In the genomic region with DNA sequence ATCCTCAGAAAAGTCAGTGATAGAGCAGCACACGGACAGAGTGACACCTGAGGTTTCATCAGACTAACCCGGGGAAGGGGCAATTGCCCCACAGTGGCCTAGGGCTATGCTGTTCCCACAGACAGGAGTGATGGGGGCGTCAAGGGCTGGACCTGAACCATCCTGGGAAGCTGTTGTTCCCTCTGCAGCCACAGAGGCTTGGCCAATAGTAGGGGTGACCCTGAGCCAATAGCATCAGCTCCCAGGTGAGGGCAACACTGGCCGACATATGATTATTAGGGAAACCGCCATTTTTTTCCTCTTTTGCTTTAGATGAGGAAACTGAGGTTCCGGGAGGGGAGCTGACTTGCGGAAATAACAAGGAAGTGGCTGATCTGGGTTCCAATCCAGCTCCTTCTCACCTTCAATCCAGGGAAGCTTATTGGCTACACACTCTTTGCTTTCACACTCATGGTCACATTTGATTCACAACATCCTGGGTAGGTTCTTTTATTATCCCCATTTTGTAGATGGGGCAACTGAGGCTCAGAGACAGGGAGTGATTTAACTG, we compare ENCODE assay signal across 2 cellular contexts.
TF ChIP-seq lines count a peak whose summit lies in the region.

No MANE protein-coding gene starts in this region.

TF ChIP-seq in HepG2, 621 proteins besides CTCF, POLR2A, EP300 and RAD21:
- TF ChIP-seq ZNF629 (CRISPR knock-in tag; conservative IDR thresholded peaks at IDR 0.05) (0 out of 2 replicates have a peak, but pooled peaks have one; percentile 43), ATRX (CRISPR knock-in tag; IDR thresholded peaks at IDR 0.05; ENCODE audit: borderline replicate concordance) (no peak)
- TF ChIP-seq, protein P1, sequence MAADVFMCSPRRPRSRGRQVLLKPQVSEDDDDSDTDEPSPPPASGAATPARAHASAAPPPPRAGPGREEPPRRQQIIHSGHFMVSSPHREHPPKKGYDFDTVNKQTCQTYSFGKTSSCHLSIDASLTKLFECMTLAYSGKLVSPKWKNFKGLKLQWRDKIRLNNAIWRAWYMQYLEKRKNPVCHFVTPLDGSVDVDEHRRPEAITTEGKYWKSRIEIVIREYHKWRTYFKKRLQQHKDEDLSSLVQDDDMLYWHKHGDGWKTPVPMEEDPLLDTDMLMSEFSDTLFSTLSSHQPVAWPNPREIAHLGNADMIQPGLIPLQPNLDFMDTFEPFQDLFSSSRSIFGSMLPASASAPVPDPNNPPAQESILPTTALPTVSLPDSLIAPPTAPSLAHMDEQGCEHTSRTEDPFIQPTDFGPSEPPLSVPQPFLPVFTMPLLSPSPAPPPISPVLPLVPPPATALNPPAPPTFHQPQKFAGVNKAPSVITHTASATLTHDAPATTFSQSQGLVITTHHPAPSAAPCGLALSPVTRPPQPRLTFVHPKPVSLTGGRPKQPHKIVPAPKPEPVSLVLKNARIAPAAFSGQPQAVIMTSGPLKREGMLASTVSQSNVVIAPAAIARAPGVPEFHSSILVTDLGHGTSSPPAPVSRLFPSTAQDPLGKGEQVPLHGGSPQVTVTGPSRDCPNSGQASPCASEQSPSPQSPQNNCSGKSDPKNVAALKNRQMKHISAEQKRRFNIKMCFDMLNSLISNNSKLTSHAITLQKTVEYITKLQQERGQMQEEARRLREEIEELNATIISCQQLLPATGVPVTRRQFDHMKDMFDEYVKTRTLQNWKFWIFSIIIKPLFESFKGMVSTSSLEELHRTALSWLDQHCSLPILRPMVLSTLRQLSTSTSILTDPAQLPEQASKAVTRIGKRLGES (CRISPR knock-in tag; IDR thresholded peaks at IDR 0.05; ENCODE audit: borderline replicate concordance), result no peak
- TF ChIP-seq, protein P2, sequence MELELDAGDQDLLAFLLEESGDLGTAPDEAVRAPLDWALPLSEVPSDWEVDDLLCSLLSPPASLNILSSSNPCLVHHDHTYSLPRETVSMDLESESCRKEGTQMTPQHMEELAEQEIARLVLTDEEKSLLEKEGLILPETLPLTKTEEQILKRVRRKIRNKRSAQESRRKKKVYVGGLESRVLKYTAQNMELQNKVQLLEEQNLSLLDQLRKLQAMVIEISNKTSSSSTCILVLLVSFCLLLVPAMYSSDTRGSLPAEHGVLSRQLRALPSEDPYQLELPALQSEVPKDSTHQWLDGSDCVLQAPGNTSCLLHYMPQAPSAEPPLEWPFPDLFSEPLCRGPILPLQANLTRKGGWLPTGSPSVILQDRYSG (CRISPR knock-in tag; IDR thresholded peaks at IDR 0.05), result no peak

TF ChIP-seq in H1, 55 proteins besides CTCF, POLR2A, EP300 and RAD21:
- TF ChIP-seq JUN (IDR thresholded peaks at IDR 0.05; ENCODE audit: low read depth, low read length), result no peak
- no peak for TF ChIP-seq TCF12 (IDR thresholded peaks at IDR 0.05; ENCODE audit: low read depth, low read length)
- no peak for TF ChIP-seq POU5F1 (IDR thresholded peaks at IDR 0.05; ENCODE audit: low read depth, low read length)
- TF ChIP-seq TEAD4 (IDR thresholded peaks at IDR 0.05; ENCODE audit: low read depth, low read length), result no peak
